27 cellular contexts compared by ENCODE assay signal in genomic region chr6:170139531-170139930, GRCh38.
A peak's percentile ranks its signal among the peaks of the same experiment; 100 is the strongest.
DNase-seq lines count a peak whose midpoint lies in the region; ATAC-seq and TF ChIP-seq lines count a peak whose summit lies in the region.
"Had no signal": no experiment of that assay in that cellular context is flagged by ENCODE, and none has a peak within 500 bp of the region (broad histone marks: within the 10 kb centered on the region; RNA-seq: fewer than 3 reads in every experiment).

No MANE protein-coding gene starts in this region.

- no peaks in the 10 kb centered on the region for H3K36me3 ChIP-seq in testis (ENCODE audit: low read depth, missing control alignments)
- H3K36me3 ChIP-seq: colonic mucosa, heart left ventricle, neural progenitor cell, transverse colon had no signal

- H3K4me1 ChIP-seq in testis: peaks cover 8% of the 10 kb centered on the region
- H3K4me1 ChIP-seq: colonic mucosa, neural progenitor cell, psoas muscle, transverse colon had no signal

- H3K4me3 Mint-ChIP-seq in activated naive CD4-positive, alpha-beta T cell treated with anti-CD3 and anti-CD28 coated beads for 36 hours: no peak overlapping the region
- no peak overlapping the region for H3K4me3 Mint-ChIP-seq in natural killer cell
- H3K4me3 Mint-ChIP-seq: activated CD4-positive, alpha-beta T cell treated with anti-CD3 and anti-CD28 coated beads, Interleukin-2, amount 10 ng/mL, durations not matched to agents 7 days and 5 days; IgD-negative memory B cell; neural progenitor cell; stimulated activated naive CD8-positive, alpha-beta T cell treated with anti-CD3 and anti-CD28 coated beads, Interleukin-15, amount 100 ng/mL, for 72 hours had no signal

- DNase-seq in activated naive CD4-positive, alpha-beta T cell treated with anti-CD3 and anti-CD28 coated beads for 36 hours: peak; percentile 1
- DNase-seq in activated naive CD4-positive, alpha-beta T cell treated with Interleukin-2 at 50 U/mL for 16 hours: no peak
- peak; percentile 4 for DNase-seq in activated naive CD4-positive, alpha-beta T cell treated with anti-CD3 and anti-CD28 coated beads, Interleukin-2, amount 50 U/mL, for 16 hours
- DNase-seq in natural killer cell (peak; percentile 9), testis (peak; percentile 8), NCI-H2227 treated with DMSO at 0.1 percent for 48 hours (lab: John Stamatoyannopoulos, UW) (no peak)
- DNase-seq: ACHN; activated CD4-positive, alpha-beta T cell treated with anti-CD3 and anti-CD28 coated beads, Interleukin-2, amount 10 ng/mL, durations not matched to agents 7 days and 5 days; amygdala; colonic mucosa; foreskin fibroblast; mammary epithelial cell; NCI-H1048; NCI-H187; NCI-H2171 treated with DMSO at 0.1 percent for 48 hours; NCI-H524; transverse colon had no signal

- WGBS in testis, 2 donors: 86 to 89% methylated on average over 20 to 22 of the region's 22 CpGs

- TF ChIP-seq CTCF in natural killer cell (IDR thresholded peaks at IDR 0.05): no peak
- no peak for TF ChIP-seq CTCF in testis (IDR thresholded peaks at IDR 0.05)

- CTCF ChIA-PET in activated naive CD4-positive, alpha-beta T cell treated with anti-CD3 and anti-CD28 coated beads for 36 hours (lab: Charles Lee): interaction anchor here (0.6 kb wide), 1 partner anchor 403 kb away, joined by 3 read pairs; no protein-coding TSS in a partner anchor

- peaks cover 2% of the 10 kb centered on the region for H3K36me3 Mint-ChIP-seq in activated naive CD4-positive, alpha-beta T cell treated with anti-CD3 and anti-CD28 coated beads for 36 hours (ENCODE audit: low read depth)
- H3K36me3 Mint-ChIP-seq in natural killer cell: no peaks in the 10 kb centered on the region

- ATAC-seq in natural killer cell (no peak), GM19395 (IDR thresholded peaks at IDR 0.05; ENCODE audit: unreplicated experiment) (no peak), GM19351 (IDR thresholded peaks at IDR 0.05; ENCODE audit: unreplicated experiment) (no peak)
- ATAC-seq: esophagus mucosa; heart left ventricle; psoas muscle; Right ventricle myocardium inferior; stimulated activated naive CD8-positive, alpha-beta T cell treated with anti-CD3 and anti-CD28 coated beads, Interleukin-15, amount 100 ng/mL, for 72 hours had no signal

- no peak overlapping the region for H3K27ac ChIP-seq in testis
- H3K27ac ChIP-seq: colonic mucosa, heart left ventricle, neural progenitor cell, psoas muscle, skin epidermis, transverse colon had no signal

- H3K27me3 Mint-ChIP-seq in activated naive CD4-positive, alpha-beta T cell treated with anti-CD3 and anti-CD28 coated beads for 36 hours (ENCODE audit: low read depth): no peaks in the 10 kb centered on the region
- H3K27me3 Mint-ChIP-seq in natural killer cell (ENCODE audit: low read depth in 2 of 2): no peaks in the 10 kb centered on the region
- H3K27me3 Mint-ChIP-seq: activated CD4-positive, alpha-beta T cell treated with anti-CD3 and anti-CD28 coated beads, Interleukin-2, amount 10 ng/mL, durations not matched to agents 7 days and 5 days; IgD-negative memory B cell; stimulated activated naive CD8-positive, alpha-beta T cell treated with anti-CD3 and anti-CD28 coated beads, Interleukin-15, amount 100 ng/mL, for 72 hours had no signal

- H3K4me1 Mint-ChIP-seq in activated naive CD4-positive, alpha-beta T cell treated with anti-CD3 and anti-CD28 coated beads for 36 hours (ENCODE audit: low read depth): peaks cover 2% of the 10 kb centered on the region
- H3K4me1 Mint-ChIP-seq in natural killer cell: peaks cover 10 to 14% of the 10 kb centered on the region in 2 donors

- no peak overlapping the region for H3K4me3 ChIP-seq in testis
- H3K4me3 ChIP-seq: colonic mucosa, heart left ventricle, neural progenitor cell, psoas muscle, skin epidermis, transverse colon had no signal

- peaks cover 6% of the 10 kb centered on the region for H3K9me3 Mint-ChIP-seq in activated naive CD4-positive, alpha-beta T cell treated with anti-CD3 and anti-CD28 coated beads for 36 hours
- peaks cover 2 to 3% of the 10 kb centered on the region in 2 donors for H3K9me3 Mint-ChIP-seq in natural killer cell

- intact Hi-C loops in activated naive CD4-positive, alpha-beta T cell treated with anti-CD3 and anti-CD28 coated beads for 36 hours (cut with micrococcal nuclease): no loop called here
- intact Hi-C loops in natural killer cell (cut with micrococcal nuclease): no loop called here
- intact Hi-C loops in testis (cut with DNase I; ENCODE audit: low total_unique reads): no loop called here

- TF ChIP-seq POLR2A in testis (IDR thresholded peaks at IDR 0.05): no peak

- H3K27ac Mint-ChIP-seq in activated naive CD4-positive, alpha-beta T cell treated with anti-CD3 and anti-CD28 coated beads for 36 hours: no peak overlapping the region
- H3K27ac Mint-ChIP-seq in natural killer cell: no peak overlapping the region
- H3K27ac Mint-ChIP-seq: activated CD4-positive, alpha-beta T cell treated with anti-CD3 and anti-CD28 coated beads, Interleukin-2, amount 10 ng/mL, durations not matched to agents 7 days and 5 days; IgD-negative memory B cell; neural progenitor cell; stimulated activated naive CD8-positive, alpha-beta T cell treated with anti-CD3 and anti-CD28 coated beads, Interleukin-15, amount 100 ng/mL, for 72 hours had no signal

- H3K9me3 ChIP-seq in testis: no peaks in the 10 kb centered on the region
- H3K9me3 ChIP-seq: colonic mucosa, psoas muscle had no signal

- H3K27me3 ChIP-seq in testis: no peaks in the 10 kb centered on the region
- H3K27me3 ChIP-seq: colonic mucosa, heart left ventricle, neural progenitor cell, transverse colon had no signal

Comparison
In these comparisons a context has a peak if more than half of its experiments do, and no peak if none do; other contexts are left out.
1. DNase-seq: peak in activated naive CD4-positive, alpha-beta T cell treated with anti-CD3 and anti-CD28 coated beads for 36 hours (single experiment), activated naive CD4-positive, alpha-beta T cell treated with anti-CD3 and anti-CD28 coated beads, Interleukin-2, amount 50 U/mL, for 16 hours (single experiment), natural killer cell (single experiment) and testis (single experiment); none in activated naive CD4-positive, alpha-beta T cell treated with Interleukin-2 at 50 U/mL for 16 hours (single experiment) and NCI-H2227 treated with DMSO at 0.1 percent for 48 hours (single experiment).